In the genomic region with DNA sequence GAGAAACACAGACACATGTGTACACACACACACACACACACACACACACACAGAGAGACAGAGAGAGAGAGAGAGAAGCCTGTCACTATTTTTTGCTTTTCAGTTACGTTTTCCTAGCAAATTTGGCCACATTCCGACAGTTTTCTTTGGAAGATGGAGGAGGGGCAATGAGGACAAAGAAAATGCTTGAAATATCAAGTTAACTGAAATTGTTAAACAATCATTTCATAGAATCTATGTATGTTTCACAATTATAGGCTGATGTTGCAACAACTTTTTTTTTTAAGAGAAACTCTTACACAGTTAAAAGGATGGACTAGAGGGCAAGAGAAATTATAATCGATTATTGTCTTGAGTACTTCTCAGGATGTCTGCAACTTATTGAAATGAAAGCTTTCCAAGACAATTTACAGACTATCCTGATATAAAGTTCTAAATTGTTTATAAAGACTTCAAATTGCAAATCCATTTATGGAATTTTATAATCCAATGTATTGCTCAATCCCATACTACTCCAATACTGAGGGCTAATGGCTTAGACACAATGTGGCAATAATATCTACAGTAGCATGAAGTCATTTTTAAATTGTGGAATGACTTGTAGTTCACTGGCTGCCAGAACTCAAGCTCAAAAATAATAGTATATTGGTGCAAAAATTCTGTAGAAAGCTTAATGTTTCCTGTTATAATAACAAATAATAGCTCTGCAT, we compare ENCODE assay signal across 15 cellular contexts.
"Had no signal": no experiment of that assay in that cellular context is flagged by ENCODE, and none has a peak within 500 bp of the region (broad histone marks: within the 10 kb centered on the region; RNA-seq: fewer than 3 reads in every experiment).

No MANE protein-coding gene starts in this region.

- H3K4me1 ChIP-seq: neural progenitor cell, vagina had no signal

- H3K27me3 ChIP-seq: cardiac muscle cell, neural progenitor cell, vagina had no signal

- H3K36me3 ChIP-seq: cardiac muscle cell, neural progenitor cell, vagina had no signal

- DNase-seq: activated CD4-positive, alpha-beta T cell treated with anti-CD3 and anti-CD28 coated beads, Interleukin-2, amount 50 U/mL, for 4 hours; activated CD8-positive, alpha-beta memory T cell treated with anti-CD3 and anti-CD28 coated beads for 24 hours; activated CD8-positive, alpha-beta memory T cell treated with anti-CD3 and anti-CD28 coated beads, Interleukin-2, amount 50 U/mL, for 4 hours; activated T-cell treated with anti-CD3 and anti-CD28 coated beads, Interleukin-2, amount 50 U/mL, for 24 hours; amniotic stem cell; foreskin fibroblast; naive B cell; posterior cingulate gyrus; small intestine; stimulated activated CD4-positive, alpha-beta T cell treated with anti-CD3 and anti-CD28 coated beads, Interleukin-2, amount 100 ng/mL, for 24 hours; T-helper 9 cell had no signal

- H3K4me2 ChIP-seq: neural progenitor cell had no signal

- H3K27ac ChIP-seq: cardiac muscle cell, neural progenitor cell, vagina had no signal

- H3K9me3 ChIP-seq: vagina had no signal

- H2AFZ ChIP-seq: neural progenitor cell had no signal

- H3K9ac ChIP-seq: neural progenitor cell had no signal

- H3K4me3 ChIP-seq: cardiac muscle cell, lung, neural progenitor cell, vagina had no signal

- FAIRE-seq: small intestine had no signal
